18 cellular contexts compared by ENCODE assay signal in the genomic region with DNA sequence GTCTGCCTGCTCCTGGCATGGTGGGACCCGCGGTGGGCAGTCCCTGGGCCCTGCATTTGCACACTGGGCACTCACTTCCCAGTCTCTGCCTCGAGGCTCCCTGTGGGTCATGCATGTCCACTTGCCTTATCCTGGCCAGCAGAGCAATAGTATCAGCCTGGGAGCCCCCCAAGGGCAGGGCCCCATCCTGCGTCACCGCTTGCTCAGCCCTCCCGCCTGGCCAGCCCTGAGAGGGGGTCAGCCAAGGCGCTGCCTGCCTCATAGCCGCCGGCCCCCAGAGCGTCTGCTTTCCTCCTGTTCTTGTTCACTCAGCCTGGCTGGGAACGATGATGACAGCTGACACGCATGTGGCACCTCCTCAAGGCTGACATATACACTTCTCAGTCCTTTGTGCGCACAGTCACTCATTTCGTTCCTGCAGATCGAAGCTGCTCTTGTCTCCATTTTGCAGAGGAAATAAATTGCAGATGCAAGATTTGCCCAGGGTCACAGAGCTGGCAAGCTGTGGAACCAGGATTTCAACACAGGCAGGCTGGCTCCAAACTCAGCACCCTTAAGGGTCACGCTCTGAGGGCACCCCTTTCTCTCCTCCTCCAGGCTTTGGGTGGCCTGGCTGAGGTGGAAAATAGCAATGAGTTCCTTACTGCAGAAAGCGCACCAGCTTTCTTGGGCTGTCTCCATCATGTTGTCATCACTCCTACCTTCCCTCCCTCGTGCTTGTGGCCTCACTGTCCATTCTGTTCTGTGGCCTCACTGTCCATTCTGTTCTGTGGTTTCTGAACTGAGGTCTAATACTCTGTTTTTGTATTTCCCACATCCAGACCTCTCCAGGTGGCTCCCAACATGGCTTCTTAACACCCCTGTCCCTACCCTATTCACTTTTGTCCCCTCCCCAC. TPM values are rescaled to one million over a fixed set of nuclear protein-coding genes. Genes with fewer than 3 reads are reported as not detected.
A peak's percentile ranks its signal among the peaks of the same experiment; 100 is the strongest.
DNase-seq lines count a peak whose midpoint lies in the region; ATAC-seq, FAIRE-seq and TF ChIP-seq lines count a peak whose summit lies in the region.
"Had no signal": no experiment of that assay in that cellular context is flagged by ENCODE, and none has a peak within 500 bp of the region (broad histone marks: within the 10 kb centered on the region; RNA-seq: fewer than 3 reads in every experiment).

No MANE protein-coding gene starts in this region.

- TF ChIP-seq CTCF in foreskin fibroblast (IDR thresholded peaks at IDR 0.05; ENCODE audit: low read depth, low read length) (no peak), tibial artery (IDR thresholded peaks at IDR 0.05) (no peak)

- no peak overlapping the region for H3K4ac ChIP-seq in mesendoderm (ENCODE audit: low read depth, low read length)

- no peak overlapping the region for H2BK15ac ChIP-seq in mesendoderm (replicated peaks; ENCODE audit: low read depth)

- no CpG with 5 or more reads among the region's 18 CpGs for WGBS in mesendoderm (ENCODE audit: extremely low coverage, insufficient coverage, low lambda C conversion rate)

- H3K27me3 ChIP-seq in mesendoderm (ENCODE audit: insufficient read depth, low read length, poor library complexity) (no peaks in the 10 kb centered on the region), tibial artery (peaks cover 0 to 4% of the 10 kb centered on the region in 2 donors)
- H3K27me3 ChIP-seq: BLaER1 had no signal

- no peak overlapping the region for H2AK5ac ChIP-seq in mesendoderm (ENCODE audit: low read length)

- intact Hi-C loops in tibial artery (cut with DNase I; ENCODE audit: low total_unique reads) = no loop called here

- no peaks in the 10 kb centered on the region for H3K79me1 ChIP-seq in mesendoderm (ENCODE audit: low read length)

- no peak overlapping the region for H3K4me3 ChIP-seq in foreskin fibroblast (ENCODE audit: low read depth in 1 of 2, low read length in 2 of 2)
- no peak overlapping the region for H3K4me3 ChIP-seq in mesendoderm (ENCODE audit: low read length)
- H3K4me3 ChIP-seq in tibial artery = no peak overlapping the region
- H3K4me3 ChIP-seq: BLaER1, hepatocyte, SK-N-MC had no signal

- H3K4me1 ChIP-seq in mesendoderm (ENCODE audit: control insufficient read depth, low read depth, low read length) (no peaks in the 10 kb centered on the region), tibial artery (peaks cover 0 to 11% (median 5%) of the 10 kb centered on the region in 4 donors)
- H3K4me1 ChIP-seq: BLaER1 had no signal

- no peaks in the 10 kb centered on the region for H3K79me2 ChIP-seq in mesendoderm (ENCODE audit: control insufficient read depth, insufficient read depth, low read length)
- H3K79me2 ChIP-seq: hepatocyte had no signal

- H3K36me3 ChIP-seq in mesendoderm (ENCODE audit: control insufficient read depth, insufficient read depth, low read length) (no peaks in the 10 kb centered on the region), tibial artery (no peaks in the 10 kb centered on the region)
- H3K36me3 ChIP-seq: BLaER1 had no signal

- FAIRE-seq in frontal cortex (lab: Jason Lieb, UNC) = no peak
- FAIRE-seq: TTC549 had no signal

- H3K9ac ChIP-seq in mesendoderm (ENCODE audit: low read length) = no peak overlapping the region
- H3K9ac ChIP-seq: BLaER1 had no signal

- DNase-seq in RPMI7951 (ENCODE audit: low read depth) (peak; percentile 83), foreskin fibroblast (peak; percentile 42 to 80), mesendoderm (no peak), tibial artery (peak; percentile 71 to 86), frontal cortex (ENCODE audit: low spot score in 2 of 2) (no peak)
- DNase-seq: activated T-cell treated with anti-CD3 and anti-CD28 coated beads, Interleukin-2, amount 50 U/mL, for 48 hours; KBM-7; kidney glomerular epithelial cell; NCI-H1417; NCI-H446; stimulated activated CD4-positive, alpha-beta T cell treated with anti-CD3 and anti-CD28 coated beads, Interleukin-4, amount 100 ng/mL, for 1 hour had no signal

- no peak overlapping the region for H3K18ac ChIP-seq in mesendoderm (ENCODE audit: low read length)

- no peak overlapping the region for H2BK120ac ChIP-seq in mesendoderm (ENCODE audit: low read depth, low read length)

- no peak overlapping the region for H4K5ac ChIP-seq in mesendoderm (ENCODE audit: low read length)

- no peak overlapping the region for H3K56ac ChIP-seq in mesendoderm (ENCODE audit: low read length)

- H2BK5ac ChIP-seq in mesendoderm (ENCODE audit: low read length) = no peak overlapping the region

- H3K23ac ChIP-seq in mesendoderm (ENCODE audit: low read length) = peak overlapping the region; percentile 37

- no peak overlapping the region for H4K8ac ChIP-seq in mesendoderm (ENCODE audit: low read depth, low read length)

- ATAC-seq in GM19452 (IDR thresholded peaks at IDR 0.05; ENCODE audit: unreplicated experiment) = no peak
- no peak for ATAC-seq in GM18907 (IDR thresholded peaks at IDR 0.05; ENCODE audit: unreplicated experiment)

- no peak overlapping the region for H3K4me2 ChIP-seq in mesendoderm (ENCODE audit: low read length)
- H3K4me2 ChIP-seq: BLaER1, hepatocyte had no signal

- H3K27ac ChIP-seq in mesendoderm (ENCODE audit: low read depth, low read length) (no peak overlapping the region), tibial artery (no peak overlapping the region)
- H3K27ac ChIP-seq: BLaER1, hepatocyte, SK-N-MC had no signal

- no peaks in the 10 kb centered on the region for H3K9me3 ChIP-seq in tibial artery
- H3K9me3 ChIP-seq: BLaER1 had no signal

RNA-seq across cellular contexts. Expression of gene KCNK17, which starts 17.2 kb away (rescaled TPM):
- not detected in 2 replicates for total RNA-seq in RPMI7951 (2014; rRNA removed; shearing (Covaris generic))
- polyA plus RNA-seq in mesendoderm (2013, experiment 1 of 2) = 0.81 TPM
- 1.0 TPM for polyA plus RNA-seq in mesendoderm (2013, experiment 2 of 2)
- 0.41 TPM for total RNA-seq in frontal cortex
- total RNA-seq: hepatocyte had no signal
- polyA plus RNA-seq: hepatocyte had no signal

RNA-seq across cellular contexts. Expression of gene KCNK16, which starts 25.5 kb away (rescaled TPM):
- not detected in 2 replicates for total RNA-seq in RPMI7951 (2014; rRNA removed; shearing (Covaris generic))
- not detected for polyA plus RNA-seq in mesendoderm (2013, experiment 1 of 2)
- polyA plus RNA-seq in mesendoderm (2013, experiment 2 of 2) = not detected
- total RNA-seq in frontal cortex = not detected
- total RNA-seq: hepatocyte, urinary bladder had no signal
- polyA plus RNA-seq: hepatocyte, urinary bladder had no signal

Comparison
In these comparisons a context has a peak if more than half of its experiments do, and no peak if none do; other contexts are left out.
1. DNase-seq: peak in RPMI7951 (single experiment), foreskin fibroblast (2 of 2) and tibial artery (2 of 2); none in mesendoderm (single experiment) and frontal cortex (0 of 2).